ENCODE assay signal across 7 cellular contexts in genomic region chr13:99028890-99029289, GRCh38. TPM values are rescaled to one million over a fixed set of nuclear protein-coding genes. Genes with fewer than 3 reads are reported as not detected.
DNase-seq lines count a peak whose midpoint lies in the region; ATAC-seq and TF ChIP-seq lines count a peak whose summit lies in the region.

No MANE protein-coding gene starts in this region.

- peaks cover 47% of the 10 kb centered on the region for H3K4me1 Mint-ChIP-seq in central memory CD8-positive, alpha-beta T cell

- no peak overlapping the region for H3K9ac ChIP-seq in smooth muscle cell (ENCODE audit: low read depth)

- no peaks in the 10 kb centered on the region for H3K9me3 ChIP-seq in smooth muscle cell (replicated peaks; ENCODE audit: low read depth)

- TF ChIP-seq CTCF in smooth muscle cell (IDR thresholded peaks at IDR 0.05; ENCODE audit: borderline replicate concordance, insufficient read depth, poor library complexity, severe bottlenecking) = peak; percentile 17

- H3K27ac Mint-ChIP-seq in central memory CD8-positive, alpha-beta T cell (ENCODE audit: low read depth) = peak overlapping the region; percentile 48

- no peaks in the 10 kb centered on the region for H3F3A ChIP-seq in smooth muscle cell (ENCODE audit: low read depth)

- H3K4me1 ChIP-seq in smooth muscle cell (ENCODE audit: low read depth) = no peaks in the 10 kb centered on the region

- no peak overlapping the region for H3K4me3 Mint-ChIP-seq in central memory CD8-positive, alpha-beta T cell

- no peak overlapping the region for H2AFZ ChIP-seq in smooth muscle cell (ENCODE audit: low read depth)

- H3K36me3 Mint-ChIP-seq in central memory CD8-positive, alpha-beta T cell (ENCODE audit: insufficient read depth) = no peaks in the 10 kb centered on the region

- DNase-seq in NOMO-1 treated with DMSO at 0.1 percent for 48 hours (lab: John Stamatoyannopoulos, UW; ENCODE audit: unreplicated experiment) = peak; percentile 46
- peak; percentile 34 to 39 for DNase-seq in central memory CD8-positive, alpha-beta T cell (ENCODE audit: low spot score in 2 of 2)
- DNase-seq in smooth muscle cell (lab: John Stamatoyannopoulos, UW; ENCODE audit: unreplicated experiment) = no peak
- no peak for DNase-seq in SKM-1 (lab: John Stamatoyannopoulos, UW; ENCODE audit: unreplicated experiment)
- DNase-seq in RKO (ENCODE audit: low spot score) = no peak

- H3K36me3 ChIP-seq in smooth muscle cell (ENCODE audit: low read depth) = no peaks in the 10 kb centered on the region

- no peak overlapping the region for H3K4me3 ChIP-seq in smooth muscle cell

- H3K27me3 Mint-ChIP-seq in central memory CD8-positive, alpha-beta T cell = no peaks in the 10 kb centered on the region

- no peaks in the 10 kb centered on the region for H3K79me2 ChIP-seq in smooth muscle cell (ENCODE audit: low read depth)

- ATAC-seq in GM18867 (IDR thresholded peaks at IDR 0.05; ENCODE audit: unreplicated experiment) (peak; percentile 44), GM18873 (IDR thresholded peaks at IDR 0.05; ENCODE audit: low FRiP score, unreplicated experiment) (no peak)
- ATAC-seq in central memory CD8-positive, alpha-beta T cell (replicated peaks; ENCODE audit: extremely low read depth, poor library complexity, severe bottlenecking) = peak; percentile 73

- no peak overlapping the region for H3K27ac ChIP-seq in smooth muscle cell (ENCODE audit: low read depth)

- no peaks in the 10 kb centered on the region for H3K9me3 Mint-ChIP-seq in central memory CD8-positive, alpha-beta T cell

- H4K20me1 ChIP-seq in smooth muscle cell (ENCODE audit: low read depth) = no peaks in the 10 kb centered on the region

- H3K27me3 ChIP-seq in smooth muscle cell (ENCODE audit: low read depth) = no peaks in the 10 kb centered on the region

- no peak overlapping the region for H3K4me2 ChIP-seq in smooth muscle cell

RNA-seq across cellular contexts. Expression of gene DOCK9, which starts 51.0 kb away (rescaled TPM):
- total RNA-seq in smooth muscle cell = 25.1 and 42.0 TPM in 2 replicates
- 5.7 and 19.5 TPM in 2 replicates for polyA plus RNA-seq in smooth muscle cell

Comparison
In these comparisons a context has a peak if more than half of its experiments do, and no peak if none do; other contexts are left out.
1. DNase-seq: peak in NOMO-1 treated with DMSO at 0.1 percent for 48 hours (single experiment) and central memory CD8-positive, alpha-beta T cell (2 of 2); none in smooth muscle cell (single experiment), SKM-1 (single experiment) and RKO (single experiment).